Comparison of ENCODE assay signal across 29 cellular contexts in genomic region chr6:111080713-111081112, GRCh38. TPM values are rescaled to one million over a fixed set of nuclear protein-coding genes. Genes with fewer than 3 reads are reported as not detected.
DNase-seq lines count a peak whose midpoint lies in the region; ATAC-seq, FAIRE-seq and TF ChIP-seq lines count a peak whose summit lies in the region.
"Had no signal": no experiment of that assay in that cellular context is flagged by ENCODE, and none has a peak within 500 bp of the region (broad histone marks: within the 10 kb centered on the region; RNA-seq: fewer than 3 reads in every experiment).

No MANE protein-coding gene starts in this region.

- TF ChIP-seq CTCF in fibroblast of the aortic adventitia (IDR thresholded peaks at IDR 0.05; ENCODE audit: insufficient read depth, low read length) = no peak

- peak; percentile 30 for FAIRE-seq in urothelium cell line (lab: Jason Lieb, UNC)
- FAIRE-seq: frontal cortex had no signal

- H3K4me3 ChIP-seq in fibroblast of the aortic adventitia (ENCODE audit: low read depth, low read length) = no peak overlapping the region
- H3K4me3 ChIP-seq: esophagus muscularis mucosa, right atrium auricular region had no signal

- DNase-seq in NCI-H146 (lab: John Stamatoyannopoulos, UW) = peak; percentile 8
- DNase-seq in NCI-H146 treated with DMSO at 0.1 percent for 48 hours (lab: John Stamatoyannopoulos, UW; ENCODE audit: unreplicated experiment) = no peak
- DNase-seq in NCI-H69 (lab: John Stamatoyannopoulos, UW) = peak; percentile 13
- peak; percentile 39 for DNase-seq in fibroblast of the aortic adventitia (ENCODE audit: low read depth)
- peak; percentile 14 for DNase-seq in urothelium cell line (ENCODE audit: low spot score)
- no peak for DNase-seq in ecto neural progenitor cell (ENCODE audit: low spot score)
- DNase-seq: 8988T; activated CD4-positive, alpha-beta T cell treated with anti-CD3 and anti-CD28 coated beads, Interleukin-2, amount 50 U/mL, for 1 hour; activated gamma-delta T cell treated with Interleukin-2 at 50 U/mL for 16 hours; activated T-cell treated with anti-CD3 and anti-CD28 coated beads, Interleukin-2, amount 50 U/mL, for 4 hours; brain microvascular endothelial cell; CD4-positive, alpha-beta memory T cell; effector memory CD8-positive, alpha-beta T cell; GOT3; IMR-90; left cardiac atrium; NCI-H1105; NCI-H2081; NCI-H510A treated with DMSO at 0.1 percent for 48 hours; NK-92 treated with Interleukin-12 subunit alpha and Interleukin-12 subunit beta, amount 100 ng/mL, for 24 hours; SIG-M5; stimulated activated CD4-positive, alpha-beta T cell treated with anti-CD3 and anti-CD28 coated beads, Interleukin-2, amount 100 ng/mL, for 48 hours; substantia nigra had no signal

- ATAC-seq in HG02759 (IDR thresholded peaks at IDR 0.05; ENCODE audit: unreplicated experiment) (no peak), GM18909 (IDR thresholded peaks at IDR 0.05; ENCODE audit: poor library complexity, unreplicated experiment) (no peak)
- ATAC-seq: activated T-cell treated with anti-CD3 and anti-CD28 coated beads, Interleukin-2, amount 50 U/mL, for 4 hours; effector memory CD8-positive, alpha-beta T cell; left cardiac atrium; Panc1 had no signal

RNA-seq across cellular contexts. Expression of gene SLC16A10, which starts 6.6 kb away (rescaled TPM):
- not detected in 2 replicates for total RNA-seq in fibroblast of the aortic adventitia (ENCODE audit: low replicate concordance)
- total RNA-seq: IMR-90 had no signal

Comparison
In these comparisons a context has a peak if more than half of its experiments do, and no peak if none do; other contexts are left out.
1. DNase-seq: peak in NCI-H146 (single experiment), NCI-H69 (single experiment), fibroblast of the aortic adventitia (single experiment) and urothelium cell line (single experiment); none in NCI-H146 treated with DMSO at 0.1 percent for 48 hours (single experiment) and ecto neural progenitor cell (single experiment).